ENCODE assay signal across 1 cellular context in genomic region chr9:123355761-123356520, GRCh38.
TF ChIP-seq lines count a peak whose summit lies in the region.

CRB2 (plus strand) TSS chr9:123356197; CDS start chr9:123356261, 64 bp downstream.

TF ChIP-seq in HepG2, 621 proteins besides CTCF, POLR2A, EP300 and RAD21 (continued from another document):
- TF ChIP-seq, protein P1, sequence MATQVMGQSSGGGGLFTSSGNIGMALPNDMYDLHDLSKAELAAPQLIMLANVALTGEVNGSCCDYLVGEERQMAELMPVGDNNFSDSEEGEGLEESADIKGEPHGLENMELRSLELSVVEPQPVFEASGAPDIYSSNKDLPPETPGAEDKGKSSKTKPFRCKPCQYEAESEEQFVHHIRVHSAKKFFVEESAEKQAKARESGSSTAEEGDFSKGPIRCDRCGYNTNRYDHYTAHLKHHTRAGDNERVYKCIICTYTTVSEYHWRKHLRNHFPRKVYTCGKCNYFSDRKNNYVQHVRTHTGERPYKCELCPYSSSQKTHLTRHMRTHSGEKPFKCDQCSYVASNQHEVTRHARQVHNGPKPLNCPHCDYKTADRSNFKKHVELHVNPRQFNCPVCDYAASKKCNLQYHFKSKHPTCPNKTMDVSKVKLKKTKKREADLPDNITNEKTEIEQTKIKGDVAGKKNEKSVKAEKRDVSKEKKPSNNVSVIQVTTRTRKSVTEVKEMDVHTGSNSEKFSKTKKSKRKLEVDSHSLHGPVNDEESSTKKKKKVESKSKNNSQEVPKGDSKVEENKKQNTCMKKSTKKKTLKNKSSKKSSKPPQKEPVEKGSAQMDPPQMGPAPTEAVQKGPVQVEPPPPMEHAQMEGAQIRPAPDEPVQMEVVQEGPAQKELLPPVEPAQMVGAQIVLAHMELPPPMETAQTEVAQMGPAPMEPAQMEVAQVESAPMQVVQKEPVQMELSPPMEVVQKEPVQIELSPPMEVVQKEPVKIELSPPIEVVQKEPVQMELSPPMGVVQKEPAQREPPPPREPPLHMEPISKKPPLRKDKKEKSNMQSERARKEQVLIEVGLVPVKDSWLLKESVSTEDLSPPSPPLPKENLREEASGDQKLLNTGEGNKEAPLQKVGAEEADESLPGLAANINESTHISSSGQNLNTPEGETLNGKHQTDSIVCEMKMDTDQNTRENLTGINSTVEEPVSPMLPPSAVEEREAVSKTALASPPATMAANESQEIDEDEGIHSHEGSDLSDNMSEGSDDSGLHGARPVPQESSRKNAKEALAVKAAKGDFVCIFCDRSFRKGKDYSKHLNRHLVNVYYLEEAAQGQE (IDR thresholded peaks at IDR 0.05; ENCODE audit: borderline replicate concordance in 1 of 2, low read depth in 1 of 2, low read length in 2 of 2), result peak; percentile 20 to 76; a peak in 3 of 4 replicates
- TF ChIP-seq ZBTB7A (CRISPR knock-in tag; IDR thresholded peaks at IDR 0.05) (peak; percentile 31; the same call in 1 of the 2 replicates), CSRNP1 (CRISPR knock-in tag; IDR thresholded peaks at IDR 0.05) (no peak)
- TF ChIP-seq, protein P2, sequence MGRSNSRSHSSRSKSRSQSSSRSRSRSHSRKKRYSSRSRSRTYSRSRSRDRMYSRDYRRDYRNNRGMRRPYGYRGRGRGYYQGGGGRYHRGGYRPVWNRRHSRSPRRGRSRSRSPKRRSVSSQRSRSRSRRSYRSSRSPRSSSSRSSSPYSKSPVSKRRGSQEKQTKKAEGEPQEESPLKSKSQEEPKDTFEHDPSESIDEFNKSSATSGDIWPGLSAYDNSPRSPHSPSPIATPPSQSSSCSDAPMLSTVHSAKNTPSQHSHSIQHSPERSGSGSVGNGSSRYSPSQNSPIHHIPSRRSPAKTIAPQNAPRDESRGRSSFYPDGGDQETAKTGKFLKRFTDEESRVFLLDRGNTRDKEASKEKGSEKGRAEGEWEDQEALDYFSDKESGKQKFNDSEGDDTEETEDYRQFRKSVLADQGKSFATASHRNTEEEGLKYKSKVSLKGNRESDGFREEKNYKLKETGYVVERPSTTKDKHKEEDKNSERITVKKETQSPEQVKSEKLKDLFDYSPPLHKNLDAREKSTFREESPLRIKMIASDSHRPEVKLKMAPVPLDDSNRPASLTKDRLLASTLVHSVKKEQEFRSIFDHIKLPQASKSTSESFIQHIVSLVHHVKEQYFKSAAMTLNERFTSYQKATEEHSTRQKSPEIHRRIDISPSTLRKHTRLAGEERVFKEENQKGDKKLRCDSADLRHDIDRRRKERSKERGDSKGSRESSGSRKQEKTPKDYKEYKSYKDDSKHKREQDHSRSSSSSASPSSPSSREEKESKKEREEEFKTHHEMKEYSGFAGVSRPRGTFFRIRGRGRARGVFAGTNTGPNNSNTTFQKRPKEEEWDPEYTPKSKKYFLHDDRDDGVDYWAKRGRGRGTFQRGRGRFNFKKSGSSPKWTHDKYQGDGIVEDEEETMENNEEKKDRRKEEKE (IDR thresholded peaks at IDR 0.05), result no peak
- TF ChIP-seq, protein P3, sequence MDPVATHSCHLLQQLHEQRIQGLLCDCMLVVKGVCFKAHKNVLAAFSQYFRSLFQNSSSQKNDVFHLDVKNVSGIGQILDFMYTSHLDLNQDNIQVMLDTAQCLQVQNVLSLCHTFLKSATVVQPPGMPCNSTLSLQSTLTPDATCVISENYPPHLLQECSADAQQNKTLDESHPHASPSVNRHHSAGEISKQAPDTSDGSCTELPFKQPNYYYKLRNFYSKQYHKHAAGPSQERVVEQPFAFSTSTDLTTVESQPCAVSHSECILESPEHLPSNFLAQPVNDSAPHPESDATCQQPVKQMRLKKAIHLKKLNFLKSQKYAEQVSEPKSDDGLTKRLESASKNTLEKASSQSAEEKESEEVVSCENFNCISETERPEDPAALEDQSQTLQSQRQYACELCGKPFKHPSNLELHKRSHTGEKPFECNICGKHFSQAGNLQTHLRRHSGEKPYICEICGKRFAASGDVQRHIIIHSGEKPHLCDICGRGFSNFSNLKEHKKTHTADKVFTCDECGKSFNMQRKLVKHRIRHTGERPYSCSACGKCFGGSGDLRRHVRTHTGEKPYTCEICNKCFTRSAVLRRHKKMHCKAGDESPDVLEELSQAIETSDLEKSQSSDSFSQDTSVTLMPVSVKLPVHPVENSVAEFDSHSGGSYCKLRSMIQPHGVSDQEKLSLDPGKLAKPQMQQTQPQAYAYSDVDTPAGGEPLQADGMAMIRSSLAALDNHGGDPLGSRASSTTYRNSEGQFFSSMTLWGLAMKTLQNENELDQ (CRISPR knock-in tag; IDR thresholded peaks at IDR 0.05; ENCODE audit: borderline replicate concordance), result no peak
